Comparison of ENCODE assay signal across 32 cellular contexts in genomic region chr3:102451556-102451955, GRCh38. TPM values are rescaled to one million over a fixed set of nuclear protein-coding genes. Genes with fewer than 3 reads are reported as not detected.
"Had no signal": no experiment of that assay in that cellular context is flagged by ENCODE, and none has a peak within 500 bp of the region (broad histone marks: within the 10 kb centered on the region; RNA-seq: fewer than 3 reads in every experiment).

No MANE protein-coding gene starts in this region.

- H3K9ac ChIP-seq: neural progenitor cell, parathyroid adenoma had no signal

- H3K27me3 Mint-ChIP-seq: stimulated activated naive B cell treated with anti-CD40 and anti-IgM and Interleukin-4, amounts not matched to agents 10 μg/mL and 1 μg/mL and 100 μg/mL, for 72 hours had no signal

- H3K9me3 Mint-ChIP-seq: nephron; neural progenitor cell; stimulated activated effector memory CD8-positive, alpha-beta T cell treated with anti-CD3 and anti-CD28 coated beads, Interleukin-12 subunit alpha, Interleukin-12 subunit beta, amount 100 ng/mL, for 72 hours; stimulated activated naive B cell treated with anti-CD40 and anti-IgM and Interleukin-4, amounts not matched to agents 10 μg/mL and 1 μg/mL and 100 μg/mL, for 72 hours; stimulated activated naive CD8-positive, alpha-beta T cell treated with anti-CD3 and anti-CD28 coated beads, Interleukin-15, Interleukin-2, amounts not matched to agents 100 ng/mL and 50 ng/mL, for 24 hours had no signal

- H3K4me2 ChIP-seq: neural progenitor cell had no signal

- DNase-seq: occipital lobe; ovary; posterior cingulate gyrus; psoas muscle; right cardiac atrium; right lobe of liver; sigmoid colon; small intestine; stimulated activated CD4-positive, alpha-beta T cell treated with anti-CD3 and anti-CD28 coated beads, Interleukin-15, amount 100 ng/mL, for 24 hours; stimulated activated CD4-positive, alpha-beta T cell treated with anti-CD3 and anti-CD28 coated beads, Interleukin-2, amount 100 ng/mL, for 24 hours; stimulated activated CD4-positive, alpha-beta T cell treated with anti-CD3 and anti-CD28 coated beads, Interleukin-2, amount 100 ng/mL, for 48 hours; stimulated activated CD4-positive, alpha-beta T cell treated with anti-CD3 and anti-CD28 coated beads, Interleukin-4, amount 100 ng/mL, for 24 hours; stimulated activated naive B cell treated with anti-CD40 and anti-IgM and Interleukin-4, amounts not matched to agents 10 μg/mL and 1 μg/mL and 100 μg/mL, for 72 hours; stimulated activated naive CD4-positive, alpha-beta T cell treated with Interleukin-2 at 50 U/mL for 16 hours; stomach; thyroid gland; trophoblast cell; upper lobe of left lung had no signal

- H3K79me2 ChIP-seq: parathyroid adenoma had no signal

- H3K36me3 ChIP-seq: neural progenitor cell, ovary, right lobe of liver, sigmoid colon, stomach, thoracic aorta, thyroid gland, tibial nerve, upper lobe of left lung, vagina had no signal

- H3K4me1 ChIP-seq: neural progenitor cell, parathyroid adenoma, psoas muscle, right lobe of liver, sigmoid colon, stomach, thyroid gland, tibial nerve, upper lobe of left lung, vagina had no signal

- FAIRE-seq: small intestine, urothelium cell line had no signal

- H3K27me3 ChIP-seq: neural progenitor cell, ovary, right lobe of liver, sigmoid colon, stomach, thyroid gland, tibial nerve, upper lobe of left lung, vagina had no signal

- H3K27ac ChIP-seq: neural progenitor cell, ovary, parathyroid adenoma, psoas muscle, right lobe of liver, sigmoid colon, stomach, thoracic aorta, thyroid gland, tibial nerve, upper lobe of left lung, vagina had no signal

- H3K27ac Mint-ChIP-seq: nephron; neural progenitor cell; progenitor cell of endocrine pancreas; stimulated activated effector memory CD8-positive, alpha-beta T cell treated with anti-CD3 and anti-CD28 coated beads, Interleukin-12 subunit alpha, Interleukin-12 subunit beta, amount 100 ng/mL, for 72 hours; stimulated activated naive B cell treated with anti-CD40 and anti-IgM and Interleukin-4, amounts not matched to agents 10 μg/mL and 1 μg/mL and 100 μg/mL, for 72 hours; stimulated activated naive CD8-positive, alpha-beta T cell treated with anti-CD3 and anti-CD28 coated beads, Interleukin-15, Interleukin-2, amounts not matched to agents 100 ng/mL and 50 ng/mL, for 24 hours had no signal

- H3K4me3 ChIP-seq: neural progenitor cell, ovary, psoas muscle, right lobe of liver, sigmoid colon, stomach, thoracic aorta, thyroid gland, tibial nerve, upper lobe of left lung, vagina had no signal

- H3K4me1 Mint-ChIP-seq: nephron; stimulated activated effector memory CD8-positive, alpha-beta T cell treated with anti-CD3 and anti-CD28 coated beads, Interleukin-12 subunit alpha, Interleukin-12 subunit beta, amount 100 ng/mL, for 72 hours had no signal

- H3K4me3 Mint-ChIP-seq: nephron; neural progenitor cell; stimulated activated effector memory CD8-positive, alpha-beta T cell treated with anti-CD3 and anti-CD28 coated beads, Interleukin-12 subunit alpha, Interleukin-12 subunit beta, amount 100 ng/mL, for 72 hours; stimulated activated naive B cell treated with anti-CD40 and anti-IgM and Interleukin-4, amounts not matched to agents 10 μg/mL and 1 μg/mL and 100 μg/mL, for 72 hours; stimulated activated naive CD8-positive, alpha-beta T cell treated with anti-CD3 and anti-CD28 coated beads, Interleukin-15, Interleukin-2, amounts not matched to agents 100 ng/mL and 50 ng/mL, for 24 hours had no signal

- H3K9me3 ChIP-seq: ovary, psoas muscle, right lobe of liver, sigmoid colon, stomach, thoracic aorta, thyroid gland, tibial nerve, upper lobe of left lung, vagina had no signal

- H3K36me3 Mint-ChIP-seq: neural progenitor cell; stimulated activated effector memory CD8-positive, alpha-beta T cell treated with anti-CD3 and anti-CD28 coated beads, Interleukin-12 subunit alpha, Interleukin-12 subunit beta, amount 100 ng/mL, for 72 hours; stimulated activated naive B cell treated with anti-CD40 and anti-IgM and Interleukin-4, amounts not matched to agents 10 μg/mL and 1 μg/mL and 100 μg/mL, for 72 hours had no signal

- H2AFZ ChIP-seq: neural progenitor cell, parathyroid adenoma had no signal

- ATAC-seq: psoas muscle; right cardiac atrium; right lobe of liver; stimulated activated effector memory CD8-positive, alpha-beta T cell treated with anti-CD3 and anti-CD28 coated beads, Interleukin-12 subunit alpha, Interleukin-12 subunit beta, amount 100 ng/mL, for 72 hours; stimulated activated naive B cell treated with anti-CD40 and anti-IgM and Interleukin-4, amounts not matched to agents 10 μg/mL and 1 μg/mL and 100 μg/mL, for 72 hours had no signal

RNA-seq across cellular contexts. Expression of gene ZPLD1, which starts 16.7 kb away (rescaled TPM):
- total RNA-seq: occipital lobe, osteoblast, progenitor cell of endocrine pancreas, skeletal muscle tissue, subcutaneous adipose tissue, thoracic aorta, tibial nerve, upper lobe of left lung, vagina had no signal
- polyA plus RNA-seq: neural cell, right cardiac atrium, stomach had no signal
